ENCODE assay signal across 1 cellular context in the genomic region with DNA sequence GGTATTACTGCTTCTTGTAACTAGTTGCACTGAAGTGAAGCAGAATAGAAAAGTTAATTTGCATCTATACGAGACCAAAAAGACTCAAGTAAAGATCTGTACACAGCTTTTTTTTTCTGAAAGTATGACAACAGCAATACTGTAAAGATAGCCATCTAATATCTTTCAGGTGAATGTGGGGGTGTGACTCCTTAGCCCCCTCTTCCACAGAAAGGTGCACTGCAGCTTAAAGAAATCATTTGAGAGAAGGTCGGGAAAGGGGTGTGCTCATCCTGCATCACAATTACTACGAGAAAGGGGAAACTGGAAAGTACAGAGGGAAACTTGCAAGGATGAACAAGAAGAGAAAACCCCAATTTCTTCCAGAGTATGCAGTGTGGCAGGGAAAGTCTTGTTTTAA.
TF ChIP-seq lines count a peak whose summit lies in the region.

No MANE protein-coding gene starts in this region.

TF ChIP-seq in GM23338, 12 proteins besides CTCF, POLR2A, EP300 and RAD21:
- no peak for TF ChIP-seq CREB1 (CRISPR knock-in tag; IDR thresholded peaks at IDR 0.05; ENCODE audit: low read depth)
- TF ChIP-seq, protein P1, sequence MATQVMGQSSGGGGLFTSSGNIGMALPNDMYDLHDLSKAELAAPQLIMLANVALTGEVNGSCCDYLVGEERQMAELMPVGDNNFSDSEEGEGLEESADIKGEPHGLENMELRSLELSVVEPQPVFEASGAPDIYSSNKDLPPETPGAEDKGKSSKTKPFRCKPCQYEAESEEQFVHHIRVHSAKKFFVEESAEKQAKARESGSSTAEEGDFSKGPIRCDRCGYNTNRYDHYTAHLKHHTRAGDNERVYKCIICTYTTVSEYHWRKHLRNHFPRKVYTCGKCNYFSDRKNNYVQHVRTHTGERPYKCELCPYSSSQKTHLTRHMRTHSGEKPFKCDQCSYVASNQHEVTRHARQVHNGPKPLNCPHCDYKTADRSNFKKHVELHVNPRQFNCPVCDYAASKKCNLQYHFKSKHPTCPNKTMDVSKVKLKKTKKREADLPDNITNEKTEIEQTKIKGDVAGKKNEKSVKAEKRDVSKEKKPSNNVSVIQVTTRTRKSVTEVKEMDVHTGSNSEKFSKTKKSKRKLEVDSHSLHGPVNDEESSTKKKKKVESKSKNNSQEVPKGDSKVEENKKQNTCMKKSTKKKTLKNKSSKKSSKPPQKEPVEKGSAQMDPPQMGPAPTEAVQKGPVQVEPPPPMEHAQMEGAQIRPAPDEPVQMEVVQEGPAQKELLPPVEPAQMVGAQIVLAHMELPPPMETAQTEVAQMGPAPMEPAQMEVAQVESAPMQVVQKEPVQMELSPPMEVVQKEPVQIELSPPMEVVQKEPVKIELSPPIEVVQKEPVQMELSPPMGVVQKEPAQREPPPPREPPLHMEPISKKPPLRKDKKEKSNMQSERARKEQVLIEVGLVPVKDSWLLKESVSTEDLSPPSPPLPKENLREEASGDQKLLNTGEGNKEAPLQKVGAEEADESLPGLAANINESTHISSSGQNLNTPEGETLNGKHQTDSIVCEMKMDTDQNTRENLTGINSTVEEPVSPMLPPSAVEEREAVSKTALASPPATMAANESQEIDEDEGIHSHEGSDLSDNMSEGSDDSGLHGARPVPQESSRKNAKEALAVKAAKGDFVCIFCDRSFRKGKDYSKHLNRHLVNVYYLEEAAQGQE (IDR thresholded peaks at IDR 0.05; ENCODE audit: unreplicated experiment), result no peak
